ENCODE assay signal across 17 cellular contexts in the genomic region with DNA sequence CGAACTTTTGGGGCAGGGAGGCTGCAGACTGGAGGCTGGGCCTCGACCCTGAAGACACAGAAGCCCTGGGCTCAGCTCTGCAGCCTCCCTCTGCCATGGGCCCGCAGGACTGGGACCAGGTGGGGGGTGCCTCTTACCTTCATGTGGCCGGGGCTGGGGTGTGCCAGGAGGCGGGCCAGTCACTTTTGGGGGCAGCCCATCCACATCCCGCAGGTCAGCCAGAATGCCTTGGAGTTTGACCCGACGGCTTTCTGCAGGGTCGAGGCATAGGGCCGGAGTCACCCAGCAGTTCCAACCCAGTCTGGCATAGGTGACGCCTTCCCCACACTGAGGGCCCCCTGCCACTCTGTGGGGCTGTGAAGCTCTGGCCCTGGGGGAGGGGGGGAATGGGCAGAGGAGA. TPM values are rescaled to one million over a fixed set of nuclear protein-coding genes. Genes with fewer than 3 reads are reported as not detected.
DNase-seq lines count a peak whose midpoint lies in the region; ATAC-seq, FAIRE-seq and TF ChIP-seq lines count a peak whose summit lies in the region.
"Had no signal": no experiment of that assay in that cellular context is flagged by ENCODE, and none has a peak within 500 bp of the region (broad histone marks: within the 10 kb centered on the region; RNA-seq: fewer than 3 reads in every experiment).

No MANE protein-coding gene starts in this region.

- no peak overlapping the region for H3K4me3 ChIP-seq in Caco-2 (ENCODE audit: low read depth, low read length)
- no peak overlapping the region for H3K4me3 ChIP-seq in right cardiac atrium (ENCODE audit: low read length)
- H3K4me3 ChIP-seq in subcutaneous abdominal adipose tissue (ENCODE audit: low read depth in 1 of 5, low read length in 5 of 5): peak overlapping the region in 3 of 5 donors; percentile 25 to 41 (median 38)
- H3K4me3 ChIP-seq: left lung, PC-9 had no signal

- peak overlapping the region; percentile 88 for H3K27ac Mint-ChIP-seq in Caco-2 (ENCODE audit: unreplicated experiment)
- peak overlapping the region; percentile 46; the same call in 1 of the 2 replicates for H3K27ac Mint-ChIP-seq in HFFc6
- H3K27ac Mint-ChIP-seq in chondrocyte (ENCODE audit: unreplicated experiment): no peak overlapping the region

- WGBS in right cardiac atrium: 69% methylated on average over 11 of the region's 11 CpGs

- H3K4me1 Mint-ChIP-seq in Caco-2 (ENCODE audit: low read depth, unreplicated experiment) (peaks cover 13% of the 10 kb centered on the region), HFFc6 (ENCODE audit: low read depth) (peaks cover 26% of the 10 kb centered on the region), chondrocyte (ENCODE audit: low read depth) (peaks cover 23% of the 10 kb centered on the region)

- peak overlapping the region in 1 of 5 donors; percentile 33 for H3K9ac ChIP-seq in subcutaneous abdominal adipose tissue (ENCODE audit: low read length in 5 of 5)

- no peaks in the 10 kb centered on the region for H3K27me3 Mint-ChIP-seq in Caco-2 (ENCODE audit: insufficient read depth, unreplicated experiment)
- H3K27me3 Mint-ChIP-seq in HFFc6 (ENCODE audit: insufficient read depth): peaks cover 4% of the 10 kb centered on the region; the same call in 1 of the 2 replicates
- no peaks in the 10 kb centered on the region for H3K27me3 Mint-ChIP-seq in chondrocyte (ENCODE audit: low read depth)

- no TSS peak for BruUV-seq in Caco-2 (replicated peaks; lab: Mats Ljungman, UMichigan)

- POLR2A ChIA-PET in Caco-2 (lab: Charles Lee): no interaction called here

- H3K36me3 ChIP-seq in Caco-2 (ENCODE audit: control insufficient read depth, insufficient read depth, low read length) (peaks cover 6% of the 10 kb centered on the region), subcutaneous abdominal adipose tissue (ENCODE audit: control insufficient read depth in 5 of 5, insufficient read depth in 5 of 5, low read length in 5 of 5) (peaks cover 0 to 99% (median 92%) of the 10 kb centered on the region in 5 donors)

- intact Hi-C loops in Caco-2 (cut with micrococcal nuclease; ENCODE audit: unreplicated experiment) (no loop called here), right cardiac atrium (cut with DNase I) (no loop called here)

- no peak for FAIRE-seq in RCC 7860 (lab: Jason Lieb, UNC)
- FAIRE-seq: HTR-8/SVneo had no signal

- H3K9me3 Mint-ChIP-seq in Caco-2 (ENCODE audit: unreplicated experiment): no peaks in the 10 kb centered on the region
- no peaks in the 10 kb centered on the region for H3K9me3 Mint-ChIP-seq in HFFc6
- H3K9me3 Mint-ChIP-seq in chondrocyte (ENCODE audit: low read depth): no peaks in the 10 kb centered on the region

- no peak for ATAC-seq in right cardiac atrium

- H3K4me3 Mint-ChIP-seq in Caco-2 (ENCODE audit: unreplicated experiment) (no peak overlapping the region), HFFc6 (no peak overlapping the region), chondrocyte (ENCODE audit: unreplicated experiment) (no peak overlapping the region)

- TF ChIP-seq CTCF in Caco-2 (IDR thresholded peaks at IDR 0.05; ENCODE audit: insufficient read depth in 1 of 2, low read depth in 1 of 2, low read length in 1 of 2, severe bottlenecking in 1 of 2, unreplicated experiment in 1 of 2): no peak
- TF ChIP-seq CTCF in HFFc6 (IDR thresholded peaks at IDR 0.05): no peak
- TF ChIP-seq CTCF in chondrocyte (IDR thresholded peaks at IDR 0.05): no peak

- CTCF ChIA-PET in Caco-2 (lab: Charles Lee): interaction anchor here (0.6 to 1.7 kb wide), 2 partner anchors 38 to 66 kb away, joined by 4 to 8 read pairs; a partner anchor contains a TSS

- H3K27me3 ChIP-seq in Caco-2 (replicated peaks; ENCODE audit: control insufficient read depth, insufficient read depth, low read length): no peaks in the 10 kb centered on the region
- H3K27me3 ChIP-seq in right cardiac atrium (ENCODE audit: control insufficient read depth, insufficient read depth): no peaks in the 10 kb centered on the region
- H3K27me3 ChIP-seq in subcutaneous abdominal adipose tissue (ENCODE audit: control insufficient read depth in 5 of 5, insufficient read depth in 4 of 5, low read length in 5 of 5): no peaks in the 10 kb centered on the region
- H3K27me3 ChIP-seq: left lung had no signal

- no peaks in the 10 kb centered on the region for H3K4me1 ChIP-seq in Caco-2
- no peaks in the 10 kb centered on the region for H3K4me1 ChIP-seq in right cardiac atrium (ENCODE audit: control insufficient read depth, insufficient read depth, low read length)
- H3K4me1 ChIP-seq in subcutaneous abdominal adipose tissue (ENCODE audit: control insufficient read depth in 5 of 5, insufficient read depth in 5 of 5, low read length in 5 of 5): peaks cover 2 to 80% (median 38%) of the 10 kb centered on the region in 5 donors

- DNase-seq in Caco-2 (peak in 1 of 2 experiments; percentile 33), HFFc6 (no peak), right cardiac atrium (peak in 2 of 3 donors; percentile 40 to 61), SW 1271 (lab: John Stamatoyannopoulos, UW) (no peak), chondrocyte (ENCODE audit: low spot score) (no peak), RCC 7860 (ENCODE audit: low spot score) (no peak)
- DNase-seq: activated gamma-delta T cell; aorta; cerebellar nuclear complex; effector memory CD4-positive, alpha-beta T cell; NCI-H1105; NCI-H2081; WERI-Rb-1 had no signal

- H3K36me3 Mint-ChIP-seq in Caco-2 (ENCODE audit: insufficient read depth, unreplicated experiment): peaks cover 92% of the 10 kb centered on the region
- H3K36me3 Mint-ChIP-seq in HFFc6 (ENCODE audit: low read depth): peaks cover 24% of the 10 kb centered on the region
- H3K36me3 Mint-ChIP-seq in chondrocyte (ENCODE audit: low read depth): peaks cover 22% of the 10 kb centered on the region

- H3K9me3 ChIP-seq in Caco-2 (no peaks in the 10 kb centered on the region), right cardiac atrium (ENCODE audit: control insufficient read depth, low read length) (no peaks in the 10 kb centered on the region), subcutaneous abdominal adipose tissue (ENCODE audit: control insufficient read depth in 5 of 5, low read length in 5 of 5) (no peaks in the 10 kb centered on the region)
- H3K9me3 ChIP-seq: left lung had no signal

- H3K27ac ChIP-seq in right cardiac atrium (ENCODE audit: low read length): peak overlapping the region; percentile 28
- peak overlapping the region; percentile 65 for H3K27ac ChIP-seq in subcutaneous abdominal adipose tissue (ENCODE audit: low read depth, low read length)
- H3K27ac ChIP-seq: PC-9, WERI-Rb-1 had no signal

RNA-seq across cellular contexts. Expression of a gene that starts 10.8 kb away (rescaled TPM):
- total RNA-seq in Caco-2 (2022) (45.4 and 48.4 TPM in 2 replicates), right cardiac atrium (10 to 100 TPM; 14.2 to 16.6 (median 14.8) TPM), chondrocyte (21.9 to 31.9 TPM (median 23.3 TPM) in 3 replicates)
- 10 to 100 TPM; 35.3 to 42.2 (median 38.4) TPM for total RNA-seq in HFFc6 (2021; fragmentation: NEBNext Ultra II Directional; extraction: Animal tissue kit (Norgen Biotek cat#: 25700))
- polyA plus RNA-seq in right cardiac atrium: 11.3 TPM

RNA-seq across cellular contexts. Expression of a gene that starts 18.1 kb away (rescaled TPM):
- total RNA-seq in Caco-2 (2022): 30.6 and 33.1 TPM in 2 replicates
- 10 to 100 TPM; 31.4 to 36.8 (median 33.2) TPM for total RNA-seq in HFFc6 (2021; fragmentation: NEBNext Ultra II Directional; extraction: Animal tissue kit (Norgen Biotek cat#: 25700))
- 10 to 100 TPM; 15.0 to 22.7 (median 21.0) TPM for total RNA-seq in right cardiac atrium
- polyA plus RNA-seq in right cardiac atrium: 15.9 TPM
- total RNA-seq in chondrocyte: 25.2 to 27.7 TPM (median 26.6 TPM) in 3 replicates

RNA-seq across cellular contexts. Expression of a gene that starts 18.5 kb away (rescaled TPM):
- total RNA-seq in Caco-2 (2022) (151 and 162 TPM in 2 replicates), right cardiac atrium (10 to 100 TPM; 49.0 to 69.8 (median 54.7) TPM), chondrocyte (69.8 to 77.3 TPM (median 76.7 TPM) in 3 replicates)
- 10 to 100 TPM; 53.6 to 60.8 (median 58.3) TPM for total RNA-seq in HFFc6 (2021; fragmentation: NEBNext Ultra II Directional; extraction: Animal tissue kit (Norgen Biotek cat#: 25700))
- 39.3 TPM for polyA plus RNA-seq in right cardiac atrium

Comparison
In these comparisons a context has a peak if more than half of its experiments do, and no peak if none do; other contexts are left out.
1. DNase-seq: peak in right cardiac atrium (2 of 3); none in HFFc6 (single experiment), SW 1271 (0 of 2), chondrocyte (single experiment) and RCC 7860 (single experiment).
2. H3K4me3 ChIP-seq: peak in subcutaneous abdominal adipose tissue (3 of 5); none in Caco-2 (single experiment) and right cardiac atrium (single experiment).